In genomic region chr9:113798062-113799030, GRCh38 we compare ENCODE assay signal across 17 cellular contexts.
"Had no signal": no experiment of that assay in that cellular context is flagged by ENCODE, and none has a peak within 500 bp of the region (broad histone marks: within the 10 kb centered on the region; RNA-seq: fewer than 3 reads in every experiment).

No MANE protein-coding gene starts in this region.

- ATAC-seq: activated CD8-positive, alpha-beta T cell treated with anti-CD3 and anti-CD28 coated beads for 36 hours; activated naive CD4-positive, alpha-beta T cell treated with anti-CD3 and anti-CD28 coated beads, Interleukin-2, amount 50 U/mL, for 72 hours; activated T-cell treated with anti-CD3 and anti-CD28 coated beads, Interleukin-2, amount 50 U/mL, for 72 hours; stimulated activated naive B cell treated with anti-CD40 and anti-IgM and Interleukin-4, amounts not matched to agents 10 μg/mL and 1 μg/mL and 100 μg/mL, for 72 hours had no signal

- H3K27ac Mint-ChIP-seq: activated B cell treated with CpG ODN at 0.5 μM for 24 hours; activated CD8-positive, alpha-beta T cell treated with anti-CD3 and anti-CD28 coated beads for 36 hours; activated naive CD4-positive, alpha-beta T cell treated with anti-CD3 and anti-CD28 coated beads, Interleukin-2, amount 50 U/mL, for 72 hours; activated T-cell treated with anti-CD3 and anti-CD28 coated beads, Interleukin-2, amount 50 U/mL, for 72 hours; nephron; stimulated activated naive B cell treated with anti-CD40 and anti-IgM and Interleukin-4, amounts not matched to agents 10 μg/mL and 1 μg/mL and 100 μg/mL, for 72 hours had no signal

- H3K36me3 Mint-ChIP-seq: activated naive CD4-positive, alpha-beta T cell treated with anti-CD3 and anti-CD28 coated beads, Interleukin-2, amount 50 U/mL, for 72 hours; stimulated activated naive B cell treated with anti-CD40 and anti-IgM and Interleukin-4, amounts not matched to agents 10 μg/mL and 1 μg/mL and 100 μg/mL, for 72 hours had no signal

- H3K4me1 Mint-ChIP-seq: activated B cell treated with CpG ODN at 0.5 μM for 24 hours; stimulated activated naive B cell treated with anti-CD40 and anti-IgM and Interleukin-4, amounts not matched to agents 10 μg/mL and 1 μg/mL and 100 μg/mL, for 72 hours had no signal

- H3K9me3 Mint-ChIP-seq: activated B cell treated with CpG ODN at 0.5 μM for 24 hours; activated CD8-positive, alpha-beta T cell treated with anti-CD3 and anti-CD28 coated beads for 36 hours; activated naive CD4-positive, alpha-beta T cell treated with anti-CD3 and anti-CD28 coated beads, Interleukin-2, amount 50 U/mL, for 72 hours; activated T-cell treated with anti-CD3 and anti-CD28 coated beads, Interleukin-2, amount 50 U/mL, for 72 hours; nephron; stimulated activated naive B cell treated with anti-CD40 and anti-IgM and Interleukin-4, amounts not matched to agents 10 μg/mL and 1 μg/mL and 100 μg/mL, for 72 hours had no signal

- H3K4me3 Mint-ChIP-seq: activated B cell treated with CpG ODN at 0.5 μM for 24 hours; activated CD8-positive, alpha-beta T cell treated with anti-CD3 and anti-CD28 coated beads for 36 hours; activated T-cell treated with anti-CD3 and anti-CD28 coated beads, Interleukin-2, amount 50 U/mL, for 72 hours; nephron; stimulated activated naive B cell treated with anti-CD40 and anti-IgM and Interleukin-4, amounts not matched to agents 10 μg/mL and 1 μg/mL and 100 μg/mL, for 72 hours had no signal

- DNase-seq: activated B cell treated with CpG ODN at 0.5 μM for 24 hours; activated CD4-positive, alpha-beta T cell treated with anti-CD3 and anti-CD28 coated beads for 48 hours; activated CD8-positive, alpha-beta memory T cell treated with anti-CD3 and anti-CD28 coated beads, Interleukin-2, amount 50 U/mL, for 4 hours; activated CD8-positive, alpha-beta T cell treated with anti-CD3 and anti-CD28 coated beads for 36 hours; activated gamma-delta T cell; activated T-cell treated with anti-CD3 and anti-CD28 coated beads, Interleukin-2, amount 50 U/mL, for 72 hours; caudate nucleus; erythroblast; hypothalamus; nucleus accumbens; posterior cingulate gyrus; stimulated activated CD4-positive, alpha-beta T cell treated with anti-CD3 and anti-CD28 coated beads, Interleukin-2, amount 100 ng/mL, for 48 hours; stimulated activated naive B cell treated with anti-CD40 and anti-IgM and Interleukin-4, amounts not matched to agents 10 μg/mL and 1 μg/mL and 100 μg/mL, for 72 hours; tibial artery had no signal

- H3K4me3 ChIP-seq: tibial artery, vagina had no signal
